ENCODE assay signal across 15 cellular contexts in genomic region chr3:4849739-4850138, GRCh38.
DNase-seq lines count a peak whose midpoint lies in the region; ATAC-seq, FAIRE-seq and TF ChIP-seq lines count a peak whose summit lies in the region.
"Had no signal": no experiment of that assay in that cellular context is flagged by ENCODE, and none has a peak within 500 bp of the region (broad histone marks: within the 10 kb centered on the region; RNA-seq: fewer than 3 reads in every experiment).

No MANE protein-coding gene starts in this region.

- POLR2A ChIA-PET in A549 (lab: Yijun Ruan, JAX), result no interaction called here
- POLR2A ChIA-PET in CD4-positive, alpha-beta T cell (lab: Charles Lee), result interaction anchor here (0.6 to 2.6 kb wide), 7 partner anchors 12 to 28 kb away, joined by 3 to 11 read pairs (median 4); no protein-coding TSS in a partner anchor
- POLR2A ChIA-PET in activated CD4-positive, alpha-beta memory T cell treated with anti-CD3 and anti-CD28 coated beads for 36 hours (lab: Charles Lee), result interaction anchor here (0.7 to 5.0 kb wide), 12 partner anchors 8 to 173 kb away, joined by 3 to 75 read pairs (median 24); partner anchors contain the start of gene BHLHE40

- no peaks in the 10 kb centered on the region for H3K27me3 Mint-ChIP-seq in CD4-positive, alpha-beta T cell
- no peaks in the 10 kb centered on the region for H3K27me3 Mint-ChIP-seq in activated CD4-positive, alpha-beta memory T cell treated with anti-CD3 and anti-CD28 coated beads for 36 hours
- H3K27me3 Mint-ChIP-seq in memory B cell, result no peaks in the 10 kb centered on the region

- H3K4me3 Mint-ChIP-seq in CD4-positive, alpha-beta T cell, result peak overlapping the region; percentile 7
- peak overlapping the region; percentile 53 for H3K4me3 Mint-ChIP-seq in activated CD4-positive, alpha-beta memory T cell treated with anti-CD3 and anti-CD28 coated beads for 36 hours
- H3K4me3 Mint-ChIP-seq in memory B cell, result no peak overlapping the region
- H3K4me3 Mint-ChIP-seq: nephron progenitor cell had no signal

- no peak for TF ChIP-seq EP300 in A549 (IDR thresholded peaks at IDR 0.05)

- no peak for TF ChIP-seq RAD21 in A549 (conservative IDR thresholded peaks at IDR 0.05 in 1 of 2, IDR thresholded peaks at IDR 0.05 in 1 of 2)

- no peaks in the 10 kb centered on the region for H3K4me1 ChIP-seq in A549
- H3K4me1 ChIP-seq: foreskin keratinocyte had no signal

- FAIRE-seq in A549 (lab: Jason Lieb, UNC), result no peak

- peak overlapping the region; percentile 84 for H3K27ac Mint-ChIP-seq in CD4-positive, alpha-beta T cell
- H3K27ac Mint-ChIP-seq in activated CD4-positive, alpha-beta memory T cell treated with anti-CD3 and anti-CD28 coated beads for 36 hours, result peak overlapping the region; percentile 88
- H3K27ac Mint-ChIP-seq in memory B cell, result peak overlapping the region; percentile 77

- no peaks in the 10 kb centered on the region for H3K9me3 Mint-ChIP-seq in CD4-positive, alpha-beta T cell
- no peaks in the 10 kb centered on the region for H3K9me3 Mint-ChIP-seq in activated CD4-positive, alpha-beta memory T cell treated with anti-CD3 and anti-CD28 coated beads for 36 hours
- no peaks in the 10 kb centered on the region for H3K9me3 Mint-ChIP-seq in memory B cell
- H3K9me3 Mint-ChIP-seq: nephron progenitor cell had no signal

- peaks cover 81% of the 10 kb centered on the region for H3K4me1 Mint-ChIP-seq in CD4-positive, alpha-beta T cell (ENCODE audit: low read depth)
- peaks cover 89% of the 10 kb centered on the region for H3K4me1 Mint-ChIP-seq in activated CD4-positive, alpha-beta memory T cell treated with anti-CD3 and anti-CD28 coated beads for 36 hours (ENCODE audit: low read depth)
- H3K4me1 Mint-ChIP-seq in memory B cell, result peaks cover 29% of the 10 kb centered on the region

- CTCF ChIA-PET in A549 (lab: Yijun Ruan, JAX), result interaction anchor here (1.0 to 1.5 kb wide), 2 partner anchors 127 to 130 kb away, joined by 3 read pairs; no protein-coding TSS in a partner anchor
- CTCF ChIA-PET in CD4-positive, alpha-beta T cell (lab: Charles Lee), result interaction anchor here (0.6 to 2.0 kb wide), 8 partner anchors 16 to 171 kb away, joined by 3 to 9 read pairs (median 3); no protein-coding TSS in a partner anchor
- CTCF ChIA-PET in activated CD4-positive, alpha-beta memory T cell treated with anti-CD3 and anti-CD28 coated beads for 36 hours (lab: Charles Lee), result interaction anchor here (0.8 to 5.4 kb wide), 14 partner anchors 9 to 177 kb away, joined by 3 to 33 read pairs (median 4); partner anchors contain the start of gene BHLHE40

- no peak for TF ChIP-seq CTCF in A549 (IDR thresholded peaks at IDR 0.05)
- no peak for TF ChIP-seq CTCF in CD4-positive, alpha-beta T cell (IDR thresholded peaks at IDR 0.05)

- no peaks in the 10 kb centered on the region for H3K27me3 ChIP-seq in CD4-positive, alpha-beta T cell (ENCODE audit: control insufficient read depth, insufficient read depth, low read length)
- H3K27me3 ChIP-seq: foreskin keratinocyte had no signal

- no peaks in the 10 kb centered on the region for H3K36me3 Mint-ChIP-seq in CD4-positive, alpha-beta T cell (ENCODE audit: low read depth)
- H3K36me3 Mint-ChIP-seq in activated CD4-positive, alpha-beta memory T cell treated with anti-CD3 and anti-CD28 coated beads for 36 hours, result no peaks in the 10 kb centered on the region
- H3K36me3 Mint-ChIP-seq in memory B cell, result peaks cover 7% of the 10 kb centered on the region

- H3K9me3 ChIP-seq in A549, result no peaks in the 10 kb centered on the region
- H3K9me3 ChIP-seq in CD4-positive, alpha-beta T cell (ENCODE audit: control insufficient read depth, low read length), result no peaks in the 10 kb centered on the region

- DNase-seq in A549 (ENCODE audit: low read depth in 1 of 2, low spot score in 1 of 2) (no peak), memory B cell (ENCODE audit: low spot score in 2 of 2) (no peak), dermis blood vessel endothelial cell (no peak), kidney glomerular epithelial cell (lab: John Stamatoyannopoulos, UW) (no peak)
- no peak for DNase-seq in CD4-positive, alpha-beta T cell
- no peak for DNase-seq in activated CD4-positive, alpha-beta memory T cell treated with anti-CD3 and anti-CD28 coated beads for 36 hours
- DNase-seq: cerebellar nuclear complex, DMS53, foreskin keratinocyte, GOT3, NCI-H2171, nephron progenitor cell, Right ventricle myocardium superior, T-helper 9 cell had no signal

- H3K4me2 ChIP-seq in A549, result no peak overlapping the region

- no peak overlapping the region for H3K4me3 ChIP-seq in A549

- no peak for TF ChIP-seq POLR2A in A549 (IDR thresholded peaks at IDR 0.05; ENCODE audit: low read length)

- intact Hi-C loops in CD4-positive, alpha-beta T cell (cut with DNase I, micrococcal nuclease), result loop anchor here (2.0 to 5.0 kb wide), 2 partner anchors 15 to 38 kb away; no protein-coding TSS in a partner anchor
- intact Hi-C loops in activated CD4-positive, alpha-beta memory T cell treated with anti-CD3 and anti-CD28 coated beads for 36 hours (cut with micrococcal nuclease), result loop anchor here (1.0 to 5.0 kb wide), 13 partner anchors 7 to 347 kb away; no protein-coding TSS in a partner anchor

- ATAC-seq in A549 (no peak), memory B cell (ENCODE audit: low read depth) (peak; percentile 37), HG03378 (IDR thresholded peaks at IDR 0.05; ENCODE audit: unreplicated experiment) (no peak)
- no peak for ATAC-seq in CD4-positive, alpha-beta T cell (ENCODE audit: poor library complexity)
- ATAC-seq: foreskin keratinocyte had no signal

- H3K27ac ChIP-seq in A549, result no peak overlapping the region
- peak overlapping the region; percentile 61 for H3K27ac ChIP-seq in CD4-positive, alpha-beta T cell (ENCODE audit: low read depth, low read length)
- H3K27ac ChIP-seq: foreskin keratinocyte had no signal

TF ChIP-seq in A549, 52 proteins besides CTCF, POLR2A, EP300 and RAD21:
- TF ChIP-seq MAFK (IDR thresholded peaks at IDR 0.05; ENCODE audit: partially characterized antibody) (peak; percentile 67), TP53 (CRISPR knock-in tag; IDR thresholded peaks at IDR 0.05) (no peak)
